In the genomic region with DNA sequence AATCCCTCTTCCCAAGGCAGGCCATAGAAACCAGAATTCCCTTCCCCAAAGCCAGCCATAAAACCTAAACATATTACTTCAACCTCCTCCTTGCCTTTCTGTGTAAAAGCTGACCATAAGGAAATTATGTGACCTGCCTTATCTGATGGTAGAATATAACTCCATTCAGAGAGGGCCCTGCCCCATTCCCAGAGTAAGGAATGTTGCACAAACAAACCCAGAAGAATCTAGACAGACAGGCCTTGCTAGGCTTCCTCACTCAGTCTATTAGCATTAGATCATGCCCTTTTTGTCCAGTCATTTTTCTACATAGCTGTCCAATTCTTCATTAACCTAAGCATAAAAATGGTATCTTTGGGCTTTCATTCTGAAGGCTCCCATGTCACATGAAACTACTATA, we compare ENCODE assay signal across 16 cellular contexts. TPM values are rescaled to one million over a fixed set of nuclear protein-coding genes. Genes with fewer than 3 reads are reported as not detected.
DNase-seq lines count a peak whose midpoint lies in the region; ATAC-seq and TF ChIP-seq lines count a peak whose summit lies in the region.
"Had no signal": no experiment of that assay in that cellular context is flagged by ENCODE, and none has a peak within 500 bp of the region (broad histone marks: within the 10 kb centered on the region; RNA-seq: fewer than 3 reads in every experiment).

No MANE protein-coding gene starts in this region.

- ATAC-seq in activated CD4-positive, alpha-beta T cell treated with anti-CD3 and anti-CD28 coated beads for 36 hours = no peak
- no peak for ATAC-seq in T-helper 17 cell
- ATAC-seq in GM18517 (IDR thresholded peaks at IDR 0.05; ENCODE audit: unreplicated experiment) = no peak
- ATAC-seq in GM18870 (IDR thresholded peaks at IDR 0.05; ENCODE audit: unreplicated experiment) = no peak
- ATAC-seq: K562 had no signal

- H3K4me1 Mint-ChIP-seq in activated CD4-positive, alpha-beta T cell treated with anti-CD3 and anti-CD28 coated beads for 36 hours = peaks cover 29% of the 10 kb centered on the region
- peaks cover 29% of the 10 kb centered on the region for H3K4me1 Mint-ChIP-seq in T-helper 17 cell

- H3K9me3 ChIP-seq in T-helper 17 cell (ENCODE audit: control insufficient read depth, low read length, poor library complexity, severe bottlenecking) = no peaks in the 10 kb centered on the region
- no peaks in the 10 kb centered on the region for H3K9me3 ChIP-seq in hepatocyte (ENCODE audit: low read depth)

- POLR2A ChIA-PET in activated CD4-positive, alpha-beta T cell treated with anti-CD3 and anti-CD28 coated beads for 36 hours (lab: Charles Lee) = interaction anchor here (0.7 kb wide), 1 partner anchor 225 kb away, joined by 3 read pairs; no protein-coding TSS in a partner anchor

- no peak overlapping the region for H3K4me2 ChIP-seq in hepatocyte

- peak overlapping the region; percentile 58 for H3K4me3 Mint-ChIP-seq in activated CD4-positive, alpha-beta T cell treated with anti-CD3 and anti-CD28 coated beads for 36 hours
- no peak overlapping the region for H3K4me3 Mint-ChIP-seq in T-helper 17 cell
- H3K4me3 Mint-ChIP-seq: memory B cell had no signal

- H3K9me2 ChIP-seq in hepatocyte (replicated peaks; ENCODE audit: insufficient read depth) = no peaks in the 10 kb centered on the region

- no peaks in the 10 kb centered on the region for H4K20me1 ChIP-seq in hepatocyte (ENCODE audit: insufficient read depth, poor library complexity, severe bottlenecking)

- intact Hi-C loops in activated CD4-positive, alpha-beta T cell treated with anti-CD3 and anti-CD28 coated beads for 36 hours (cut with DNase I, micrococcal nuclease) = loop anchor here in 1 of 2 experiments (5.0 kb wide), 3 partner anchors 538 to 773 kb away; no protein-coding TSS in a partner anchor

- TF ChIP-seq CTCF in hepatocyte (IDR thresholded peaks at IDR 0.05; ENCODE audit: poor library complexity) = no peak

- no peaks in the 10 kb centered on the region for H3K27me3 Mint-ChIP-seq in activated CD4-positive, alpha-beta T cell treated with anti-CD3 and anti-CD28 coated beads for 36 hours
- no peaks in the 10 kb centered on the region for H3K27me3 Mint-ChIP-seq in T-helper 17 cell
- H3K27me3 Mint-ChIP-seq: memory B cell had no signal

- peaks cover 7% of the 10 kb centered on the region for H3K4me1 ChIP-seq in hepatocyte (ENCODE audit: insufficient read depth)

- no peaks in the 10 kb centered on the region for H3K9me3 Mint-ChIP-seq in activated CD4-positive, alpha-beta T cell treated with anti-CD3 and anti-CD28 coated beads for 36 hours (ENCODE audit: low read depth)
- H3K9me3 Mint-ChIP-seq: activated T-helper 2 cell treated with anti-CD3 and anti-CD28 coated beads, Interferon-gamma antibody, Interleukin-2, Interleukin-4, amounts not matched to agents 10 μg/mL and 5 μg/mL and 100 μg/mL, durations not matched to agents 14 hours and 24 hours and 36 hours had no signal

- H2AFZ ChIP-seq in hepatocyte = no peak overlapping the region

- CTCF ChIA-PET in activated CD4-positive, alpha-beta T cell treated with anti-CD3 and anti-CD28 coated beads for 36 hours (lab: Charles Lee) = interaction anchor here (0.6 to 1.9 kb wide), 5 partner anchors 9 to 497 kb away, joined by 3 to 13 read pairs (median 5); partner anchors contain the start of gene IFNB1

- no peaks in the 10 kb centered on the region for H3K27me3 ChIP-seq in hepatocyte

- H3K79me2 ChIP-seq in hepatocyte = no peaks in the 10 kb centered on the region

- no peaks in the 10 kb centered on the region for H3K36me3 Mint-ChIP-seq in activated CD4-positive, alpha-beta T cell treated with anti-CD3 and anti-CD28 coated beads for 36 hours (ENCODE audit: low read depth)
- H3K36me3 Mint-ChIP-seq in T-helper 17 cell (ENCODE audit: low read depth) = no peaks in the 10 kb centered on the region
- H3K36me3 Mint-ChIP-seq: memory B cell had no signal

- peak overlapping the region; percentile 87 for H3K27ac Mint-ChIP-seq in activated CD4-positive, alpha-beta T cell treated with anti-CD3 and anti-CD28 coated beads for 36 hours
- H3K27ac Mint-ChIP-seq in T-helper 17 cell = peak overlapping the region; percentile 92

- DNase-seq in activated CD4-positive, alpha-beta T cell treated with anti-CD3 and anti-CD28 coated beads for 36 hours = no peak
- DNase-seq in activated CD4-positive, alpha-beta T cell treated with anti-CD3 and anti-CD28 coated beads, Interleukin-2, amount 50 U/mL, for 48 hours = no peak
- DNase-seq in T-helper 17 cell = no peak
- DNase-seq in hepatocyte (ENCODE audit: low spot score) = no peak
- DNase-seq in NCI-H748 (lab: John Stamatoyannopoulos, UW; ENCODE audit: unreplicated experiment) = no peak
- DNase-seq: NCI-H2171 treated with DMSO at 0.1 percent for 48 hours, retina had no signal

- peak overlapping the region; percentile 70 for H3K27ac ChIP-seq in hepatocyte
- H3K27ac ChIP-seq in temporal lobe (ENCODE audit: low read depth, low read length) = peak overlapping the region; percentile 9
- H3K27ac ChIP-seq: VCaP had no signal

- no peak overlapping the region for H3K4me3 ChIP-seq in hepatocyte
- H3K4me3 ChIP-seq: K562 had no signal

- H3K36me3 ChIP-seq in hepatocyte (replicated peaks; ENCODE audit: insufficient read depth, low read depth) = no peaks in the 10 kb centered on the region

RNA-seq across cellular contexts. Expression of gene IFNB1, which starts 17.8 kb away (rescaled TPM):
- 1 to 10 TPM; 1.4 to 2.2 TPM for total RNA-seq in activated CD4-positive, alpha-beta T cell treated with anti-CD3 and anti-CD28 coated beads for 36 hours
- total RNA-seq in T-helper 17 cell (not detected), hepatocyte (not detected in 2 replicates), temporal lobe (not detected)
- polyA plus RNA-seq in hepatocyte = not detected in 2 replicates
- total RNA-seq: A172; activated T-helper 2 cell treated with anti-CD3 and anti-CD28 coated beads, Interferon-gamma antibody, Interleukin-2, Interleukin-4, amounts not matched to agents 10 μg/mL and 5 μg/mL and 100 μg/mL, durations not matched to agents 14 hours and 24 hours and 36 hours; glomerular endothelial cell; K562 had no signal
- polyA plus RNA-seq: K562 had no signal

RNA-seq across cellular contexts. Expression of gene IFNW1, which starts 46.1 kb away (rescaled TPM):
- total RNA-seq in activated CD4-positive, alpha-beta T cell treated with anti-CD3 and anti-CD28 coated beads for 36 hours = not detected
- not detected for total RNA-seq in T-helper 17 cell
- total RNA-seq in hepatocyte = not detected in 2 replicates
- polyA plus RNA-seq in hepatocyte = not detected in 2 replicates
- not detected for total RNA-seq in temporal lobe
- total RNA-seq: A172; activated T-helper 2 cell treated with anti-CD3 and anti-CD28 coated beads, Interferon-gamma antibody, Interleukin-2, Interleukin-4, amounts not matched to agents 10 μg/mL and 5 μg/mL and 100 μg/mL, durations not matched to agents 14 hours and 24 hours and 36 hours; glomerular endothelial cell; K562 had no signal
- polyA plus RNA-seq: K562 had no signal
